ENCODE assay signal across 9 cellular contexts in the genomic region with DNA sequence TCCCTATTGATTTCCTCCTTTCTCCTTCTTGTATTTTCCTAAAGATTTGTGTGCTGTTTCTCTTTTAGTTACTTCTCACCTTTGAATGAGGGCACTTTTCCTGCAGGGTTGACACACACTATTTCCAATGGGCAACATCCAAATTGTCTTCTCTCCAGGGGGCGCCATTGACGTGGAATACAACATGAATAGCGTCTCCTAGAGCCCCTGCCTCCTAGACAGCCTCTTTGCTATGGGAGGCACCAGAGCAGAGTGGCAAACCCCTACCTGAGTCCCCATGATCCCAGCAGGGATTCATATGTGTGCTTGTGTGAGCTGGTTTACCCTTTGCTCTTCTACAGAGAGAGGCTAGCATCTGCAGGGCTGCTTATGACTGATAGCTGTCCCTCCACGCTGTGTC.
DNase-seq lines count a peak whose midpoint lies in the region; ATAC-seq lines count a peak whose summit lies in the region.
"Had no signal": no experiment of that assay in that cellular context is flagged by ENCODE, and none has a peak within 500 bp of the region (broad histone marks: within the 10 kb centered on the region; RNA-seq: fewer than 3 reads in every experiment).

No MANE protein-coding gene starts in this region.

- no peaks in the 10 kb centered on the region for H3K36me3 ChIP-seq in mesendoderm (ENCODE audit: control insufficient read depth, insufficient read depth, low read length)
- H3K36me3 ChIP-seq: BLaER1 had no signal

- no peak overlapping the region for H3K27ac Mint-ChIP-seq in effector memory CD8-positive, alpha-beta T cell

- no peaks in the 10 kb centered on the region for H3K4me1 ChIP-seq in mesendoderm (ENCODE audit: control insufficient read depth, low read depth, low read length)
- H3K4me1 ChIP-seq: BLaER1 had no signal

- H3K23ac ChIP-seq in mesendoderm (ENCODE audit: low read length), result no peak overlapping the region

- peak; percentile 50 for ATAC-seq in effector memory CD8-positive, alpha-beta T cell (replicated peaks)
- no peak for ATAC-seq in GM18861 (IDR thresholded peaks at IDR 0.05; ENCODE audit: unreplicated experiment)

- H3K79me2 ChIP-seq in mesendoderm (ENCODE audit: control insufficient read depth, insufficient read depth, low read length), result no peaks in the 10 kb centered on the region

- H2BK120ac ChIP-seq in mesendoderm (ENCODE audit: low read depth, low read length), result no peak overlapping the region

- no peaks in the 10 kb centered on the region for H3K36me3 Mint-ChIP-seq in effector memory CD8-positive, alpha-beta T cell (ENCODE audit: insufficient read depth)

- H3K4me1 Mint-ChIP-seq in effector memory CD8-positive, alpha-beta T cell (ENCODE audit: low read depth in 2 of 2), result peaks cover 0 to 3% of the 10 kb centered on the region in 2 donors

- no peaks in the 10 kb centered on the region for H3K79me1 ChIP-seq in mesendoderm (ENCODE audit: low read length)

- no peak overlapping the region for H3K9ac ChIP-seq in mesendoderm (ENCODE audit: low read length)
- H3K9ac ChIP-seq: BLaER1 had no signal

- H2AK5ac ChIP-seq in mesendoderm (ENCODE audit: low read length), result no peak overlapping the region

- H3K27me3 Mint-ChIP-seq in effector memory CD8-positive, alpha-beta T cell, result no peaks in the 10 kb centered on the region

- H2BK15ac ChIP-seq in mesendoderm (replicated peaks; ENCODE audit: low read depth), result no peak overlapping the region

- H3K4me3 ChIP-seq in mesendoderm (ENCODE audit: low read length), result no peak overlapping the region
- H3K4me3 ChIP-seq: BLaER1 had no signal

- H3K27ac ChIP-seq in mesendoderm (ENCODE audit: low read depth, low read length), result no peak overlapping the region
- H3K27ac ChIP-seq: BLaER1 had no signal

- H2BK5ac ChIP-seq in mesendoderm (ENCODE audit: low read length), result no peak overlapping the region

- no peaks in the 10 kb centered on the region for H3K9me3 Mint-ChIP-seq in effector memory CD8-positive, alpha-beta T cell

- no peak overlapping the region for H4K8ac ChIP-seq in mesendoderm (ENCODE audit: low read depth, low read length)

- DNase-seq in NCI-H1436 (lab: John Stamatoyannopoulos, UW) (peak; percentile 48), NCI-H1436 treated with DMSO at 0.1 percent for 48 hours (lab: John Stamatoyannopoulos, UW) (no peak), NCI-H460 (ENCODE audit: extremely low read depth, low read depth) (peak; percentile 47), mesendoderm (peak; percentile 82)
- peak; percentile 68 to 78 for DNase-seq in activated CD4-positive, alpha-beta T cell treated with anti-CD3 and anti-CD28 coated beads, Interleukin-2, amount 50 U/mL, for 48 hours
- DNase-seq in effector memory CD8-positive, alpha-beta T cell, result peak; percentile 41 to 50 (median 49)
- peak; percentile 18 to 31 for DNase-seq in stimulated activated CD8-positive, alpha-beta memory T cell treated with anti-CD3 and anti-CD28 coated beads, Interleukin-7, amount 100 ng/mL, for 1 hour (ENCODE audit: low read depth in 2 of 2)

- no peak overlapping the region for H3K4me3 Mint-ChIP-seq in effector memory CD8-positive, alpha-beta T cell

- H3K4me2 ChIP-seq in mesendoderm (ENCODE audit: low read length), result no peak overlapping the region
- H3K4me2 ChIP-seq: BLaER1 had no signal

- no peak overlapping the region for H3K56ac ChIP-seq in mesendoderm (ENCODE audit: low read length)

- no peak overlapping the region for H3K4ac ChIP-seq in mesendoderm (ENCODE audit: low read depth, low read length)

- no CpG with 5 or more reads among the region's 4 CpGs for WGBS in mesendoderm (ENCODE audit: extremely low coverage, insufficient coverage, low lambda C conversion rate)

- no peaks in the 10 kb centered on the region for H3K27me3 ChIP-seq in mesendoderm (ENCODE audit: insufficient read depth, low read length, poor library complexity)
- H3K27me3 ChIP-seq: BLaER1 had no signal

- H4K5ac ChIP-seq in mesendoderm (ENCODE audit: low read length), result no peak overlapping the region

- H3K18ac ChIP-seq in mesendoderm (ENCODE audit: low read length), result no peak overlapping the region
